Comparison of ENCODE assay signal across 8 cellular contexts in genomic region chrX:79270401-79270800, GRCh38.
A peak's percentile ranks its signal among the peaks of the same experiment; 100 is the strongest.
DNase-seq lines count a peak whose midpoint lies in the region; ATAC-seq, FAIRE-seq and TF ChIP-seq lines count a peak whose summit lies in the region.

No MANE protein-coding gene starts in this region.

- peak; percentile 96 for FAIRE-seq in GM19239 (lab: Jason Lieb, UNC)

- POLR2A ChIA-PET in WTC11 (lab: Charles Lee), result no interaction called here

- no peaks in the 10 kb centered on the region for H3K27me3 Mint-ChIP-seq in WTC11 (ENCODE audit: low read depth)

- in situ Hi-C loops in brain microvascular endothelial cell (cut with HindIII; ENCODE audit: low pct_ligation_motif_present, low sequenced_read_pairs), result no loop called here

- peak; percentile 43 to 52 for DNase-seq in AML-193 (lab: John Stamatoyannopoulos, UW)
- DNase-seq in GM19239 (ENCODE audit: insufficient read length, low spot score), result no peak
- peak; percentile 45 for DNase-seq in WTC11 (ENCODE audit: low spot score)
- peak; percentile 24 to 55 (median 49) for DNase-seq in effector memory CD4-positive, alpha-beta T cell
- peak; percentile 89 for DNase-seq in spleen
- DNase-seq in NCI-H2196 (lab: John Stamatoyannopoulos, UW; ENCODE audit: unreplicated experiment), result no peak
- no peak for DNase-seq in brain microvascular endothelial cell

- H3K36me3 Mint-ChIP-seq in WTC11, result no peaks in the 10 kb centered on the region

- TF ChIP-seq POLR2A in spleen (IDR thresholded peaks at IDR 0.05), result no peak

- peaks cover 7% of the 10 kb centered on the region for H3K4me1 ChIP-seq in effector memory CD4-positive, alpha-beta T cell (ENCODE audit: control insufficient read depth, insufficient read depth, low read length, poor library complexity, severe bottlenecking)
- H3K4me1 ChIP-seq in spleen, result peaks cover 0 to 43% (median 7%) of the 10 kb centered on the region in 6 donors

- H3K4me1 Mint-ChIP-seq in WTC11, result no peaks in the 10 kb centered on the region

- H3K27ac Mint-ChIP-seq in WTC11, result no peak overlapping the region

- H3K36me3 ChIP-seq in effector memory CD4-positive, alpha-beta T cell (ENCODE audit: control insufficient read depth, insufficient read depth, low read length), result no peaks in the 10 kb centered on the region
- H3K36me3 ChIP-seq in spleen (no peaks in the 10 kb centered on the region), brain microvascular endothelial cell (replicated peaks) (no peaks in the 10 kb centered on the region)

- no peaks in the 10 kb centered on the region for H3K9me3 Mint-ChIP-seq in WTC11

- CTCF ChIA-PET in WTC11 (lab: Charles Lee), result interaction anchor here (1.4 kb wide), 1 partner anchor 674 kb away, joined by 4 read pairs; no protein-coding TSS in a partner anchor

- H3K9me3 ChIP-seq in effector memory CD4-positive, alpha-beta T cell (ENCODE audit: control insufficient read depth, low read length), result no peaks in the 10 kb centered on the region
- no peaks in the 10 kb centered on the region for H3K9me3 ChIP-seq in spleen

- no peaks in the 10 kb centered on the region for H3K27me3 ChIP-seq in effector memory CD4-positive, alpha-beta T cell (replicated peaks; ENCODE audit: control insufficient read depth, insufficient read depth, low read length, poor library complexity, severe bottlenecking)
- H3K27me3 ChIP-seq in spleen (replicated peaks in 1 of 7) (no peaks in the 10 kb centered on the region), brain microvascular endothelial cell (replicated peaks) (no peaks in the 10 kb centered on the region)

- TF ChIP-seq CTCF in WTC11 (IDR thresholded peaks at IDR 0.05), result no peak
- peak in 8 of 11 experiments; percentile 30 to 64 (median 58) for TF ChIP-seq CTCF in spleen (IDR thresholded peaks at IDR 0.05 in 8 of 11, conservative IDR thresholded peaks at IDR 0.05 in 3 of 11)
- TF ChIP-seq CTCF in brain microvascular endothelial cell (IDR thresholded peaks at IDR 0.05; ENCODE audit: low read depth, low read length, missing control alignments), result no peak

- H3K27ac ChIP-seq in effector memory CD4-positive, alpha-beta T cell (ENCODE audit: insufficient read depth, low read length, poor library complexity, severe bottlenecking), result peak overlapping the region; percentile 50
- peak overlapping the region in 5 of 8 donors; percentile 31 to 65 (median 51) for H3K27ac ChIP-seq in spleen
- H3K27ac ChIP-seq in brain microvascular endothelial cell, result no peak overlapping the region

- no peak overlapping the region for H3K4me3 ChIP-seq in effector memory CD4-positive, alpha-beta T cell (ENCODE audit: insufficient read depth, low read depth, low read length, poor library complexity, severe bottlenecking)
- H3K4me3 ChIP-seq in spleen (no peak overlapping the region), brain microvascular endothelial cell (ENCODE audit: low read depth, low read length) (no peak overlapping the region)

- H3K4me3 Mint-ChIP-seq in WTC11, result no peak overlapping the region

- ATAC-seq in HG03354 (IDR thresholded peaks at IDR 0.05; ENCODE audit: poor library complexity, severe bottlenecking, unreplicated experiment) (peak; percentile 98), WTC11 (peak; percentile 82)

- intact Hi-C loops in spleen (cut with DNase I; ENCODE audit: low total_unique reads), result loop anchor here (10.0 kb wide), 1 partner anchor 716 kb away; no protein-coding TSS in a partner anchor

- WGBS in spleen, 5 donors, result 2 to 4% (median 2%) methylated on average over 4 of the region's 4 CpGs

TF ChIP-seq in WTC11, 78 proteins besides CTCF, POLR2A, EP300 and RAD21:
- TF ChIP-seq JUN (CRISPR knock-in tag; IDR thresholded peaks at IDR 0.05), result no peak
- TF ChIP-seq ZNF121 (CRISPR knock-in tag; IDR thresholded peaks at IDR 0.05), result no peak
- TF ChIP-seq FOXK1 (CRISPR knock-in tag; IDR thresholded peaks at IDR 0.05), result no peak
- TF ChIP-seq FOXP1 (CRISPR knock-in tag; IDR thresholded peaks at IDR 0.05; ENCODE audit: borderline replicate concordance), result no peak
- TF ChIP-seq, protein P1, sequence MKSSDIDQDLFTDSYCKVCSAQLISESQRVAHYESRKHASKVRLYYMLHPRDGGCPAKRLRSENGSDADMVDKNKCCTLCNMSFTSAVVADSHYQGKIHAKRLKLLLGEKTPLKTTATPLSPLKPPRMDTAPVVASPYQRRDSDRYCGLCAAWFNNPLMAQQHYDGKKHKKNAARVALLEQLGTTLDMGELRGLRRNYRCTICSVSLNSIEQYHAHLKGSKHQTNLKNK (CRISPR knock-in tag; IDR thresholded peaks at IDR 0.05), result no peak
- no peak for TF ChIP-seq CREM (CRISPR knock-in tag; IDR thresholded peaks at IDR 0.05)
- no peak for TF ChIP-seq ATF1 (CRISPR knock-in tag; IDR thresholded peaks at IDR 0.05)
- TF ChIP-seq IRF2 (CRISPR knock-in tag; IDR thresholded peaks at IDR 0.05; ENCODE audit: borderline replicate concordance, low read depth), result no peak

Comparison
In these comparisons a context has a peak if more than half of its experiments do, and no peak if none do; other contexts are left out.
1. DNase-seq: peak in AML-193 (2 of 2), WTC11 (single experiment), effector memory CD4-positive, alpha-beta T cell (3 of 3) and spleen (single experiment); none in GM19239 (single experiment), NCI-H2196 (single experiment) and brain microvascular endothelial cell (single experiment).
2. CTCF ChIP-seq: peak in spleen (8 of 11); none in WTC11 (single experiment) and brain microvascular endothelial cell (single experiment).